ENCODE assay signal across 1 cellular context in genomic region chr11:44559207-44559943, GRCh38.
TF ChIP-seq lines count a peak whose summit lies in the region.

No MANE protein-coding gene starts in this region.

TF ChIP-seq in GM23338, 12 proteins besides CTCF, POLR2A, EP300 and RAD21 (continued from another document):
- TF ChIP-seq ZNF462 (CRISPR knock-in tag; IDR thresholded peaks at IDR 0.05) (peak; percentile 56; the same call in 1 of the 2 replicates), REST (IDR thresholded peaks at IDR 0.05; ENCODE audit: unreplicated experiment) (no peak), ETS1 (IDR thresholded peaks at IDR 0.05) (no peak; the same call in 1 of the 2 replicates), ZNF114 (CRISPR knock-in tag; IDR thresholded peaks at IDR 0.05) (no peak), CREB1 (CRISPR knock-in tag; IDR thresholded peaks at IDR 0.05; ENCODE audit: low read depth) (0 out of 2 replicates have a peak, but pooled peaks have one; percentile 26), EZH2 (IDR thresholded peaks at IDR 0.05; ENCODE audit: low read depth, unreplicated experiment) (no peak), JUNB (IDR thresholded peaks at IDR 0.05; ENCODE audit: unreplicated experiment) (no peak), NANOG (IDR thresholded peaks at IDR 0.05; ENCODE audit: borderline replicate concordance) (peak; percentile 70; the same call in 1 of the 2 replicates)
